13 cellular contexts compared by ENCODE assay signal in the genomic region with DNA sequence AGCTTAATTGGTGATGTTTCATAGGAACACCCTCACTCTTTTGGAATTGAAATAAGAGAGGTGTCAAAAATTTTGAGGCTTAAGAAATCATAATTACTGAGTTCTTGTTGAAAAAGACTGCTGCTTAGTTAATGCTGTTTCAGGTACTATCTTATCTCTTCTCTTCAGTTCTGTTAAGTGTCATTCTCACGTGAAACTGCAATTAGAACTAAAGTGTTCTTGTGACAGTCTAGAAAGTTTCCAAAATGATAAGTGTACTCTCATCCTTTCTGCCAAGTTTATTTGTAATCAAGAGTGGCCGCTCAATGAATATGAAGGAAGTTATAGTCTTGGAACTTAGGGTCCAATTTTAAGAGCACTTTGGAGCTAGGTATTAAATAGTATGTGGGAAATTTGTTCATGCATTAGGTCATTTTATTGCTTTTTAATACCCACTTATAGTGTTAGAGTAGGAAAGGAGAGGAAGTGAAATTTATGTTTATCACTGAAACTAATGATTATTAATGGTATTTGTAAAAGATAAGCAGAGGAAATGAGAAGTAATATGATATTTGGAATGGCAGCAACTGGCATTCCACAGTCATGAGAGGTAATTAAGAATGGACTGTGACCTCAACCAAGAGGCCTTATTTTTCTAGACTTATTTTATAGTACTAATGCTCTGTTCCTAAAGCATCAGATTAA. TPM values are rescaled to one million over a fixed set of nuclear protein-coding genes. Genes with fewer than 3 reads are reported as not detected.
DNase-seq lines count a peak whose midpoint lies in the region; ATAC-seq and TF ChIP-seq lines count a peak whose summit lies in the region.
"Had no signal": no experiment of that assay in that cellular context is flagged by ENCODE, and none has a peak within 500 bp of the region (broad histone marks: within the 10 kb centered on the region; RNA-seq: fewer than 3 reads in every experiment).

No MANE protein-coding gene starts in this region.

- H3K4me1 Mint-ChIP-seq in progenitor cell of endocrine pancreas (ENCODE audit: low read depth), result peaks cover 47% of the 10 kb centered on the region

- peaks cover 11% of the 10 kb centered on the region for H3K9me3 Mint-ChIP-seq in progenitor cell of endocrine pancreas (ENCODE audit: low read depth)

- no peak for TF ChIP-seq CTCF in progenitor cell of endocrine pancreas (IDR thresholded peaks at IDR 0.05; ENCODE audit: unreplicated experiment)

- peak; percentile 66 for ATAC-seq in GM18868 (IDR thresholded peaks at IDR 0.05; ENCODE audit: unreplicated experiment)
- no peak for ATAC-seq in HG03196 (IDR thresholded peaks at IDR 0.05; ENCODE audit: unreplicated experiment)
- ATAC-seq: left lobe of liver had no signal

- DNase-seq in LHCN-M2 (ENCODE audit: low read depth) (peak; percentile 59), erythroblast (lab: John Stamatoyannopoulos, UW) (peak; percentile 31 to 54), progenitor cell of endocrine pancreas (ENCODE audit: low spot score, unreplicated experiment) (no peak), NCI-H2196 treated with DMSO at 0.1 percent for 48 hours (lab: John Stamatoyannopoulos, UW; ENCODE audit: unreplicated experiment) (no peak), midbrain (lab: John Stamatoyannopoulos, UW) (no peak)
- DNase-seq in effector CD4-positive, alpha-beta T cell, result no peak
- DNase-seq: activated CD8-positive, alpha-beta memory T cell treated with anti-CD3 and anti-CD28 coated beads, Interleukin-2, amount 50 U/mL, for 48 hours; adrenal gland; NCI-H1694; tibial artery had no signal

- H3K27me3 Mint-ChIP-seq in progenitor cell of endocrine pancreas, result peaks cover 2% of the 10 kb centered on the region

- peaks cover 14% of the 10 kb centered on the region for H3K36me3 Mint-ChIP-seq in progenitor cell of endocrine pancreas (ENCODE audit: insufficient read depth)

- H3K4me3 Mint-ChIP-seq in progenitor cell of endocrine pancreas (ENCODE audit: low read depth), result peak overlapping the region; percentile 12

- H3K27ac Mint-ChIP-seq in progenitor cell of endocrine pancreas, result peak overlapping the region; percentile 89

- no peak for TF ChIP-seq POLR2A in erythroblast (IDR thresholded peaks at IDR 0.05; ENCODE audit: low read length)

RNA-seq across cellular contexts. Expression of a gene that starts 20.4 kb away (rescaled TPM):
- 14.3 and 17.2 TPM in 2 replicates for total RNA-seq in LHCN-M2 (2014; rRNA removed)
- 5.6 TPM for polyA plus RNA-seq in LHCN-M2 (2012)
- 12.9 and 13.1 TPM in 2 replicates for total RNA-seq in progenitor cell of endocrine pancreas

RNA-seq across cellular contexts. Expression of a gene that starts 20.5 kb away (rescaled TPM):
- total RNA-seq in LHCN-M2 (2014; rRNA removed) (65.1 and 69.5 TPM in 2 replicates), progenitor cell of endocrine pancreas (150 and 152 TPM in 2 replicates)
- 54.7 TPM for polyA plus RNA-seq in LHCN-M2 (2012)

Comparison
In these comparisons a context has a peak if more than half of its experiments do, and no peak if none do; other contexts are left out.
1. DNase-seq: peak in LHCN-M2 (single experiment) and erythroblast (2 of 2); none in progenitor cell of endocrine pancreas (single experiment), NCI-H2196 treated with DMSO at 0.1 percent for 48 hours (single experiment), effector CD4-positive, alpha-beta T cell (single experiment) and midbrain (single experiment).